Comparison of ENCODE assay signal across 8 cellular contexts in the genomic region with DNA sequence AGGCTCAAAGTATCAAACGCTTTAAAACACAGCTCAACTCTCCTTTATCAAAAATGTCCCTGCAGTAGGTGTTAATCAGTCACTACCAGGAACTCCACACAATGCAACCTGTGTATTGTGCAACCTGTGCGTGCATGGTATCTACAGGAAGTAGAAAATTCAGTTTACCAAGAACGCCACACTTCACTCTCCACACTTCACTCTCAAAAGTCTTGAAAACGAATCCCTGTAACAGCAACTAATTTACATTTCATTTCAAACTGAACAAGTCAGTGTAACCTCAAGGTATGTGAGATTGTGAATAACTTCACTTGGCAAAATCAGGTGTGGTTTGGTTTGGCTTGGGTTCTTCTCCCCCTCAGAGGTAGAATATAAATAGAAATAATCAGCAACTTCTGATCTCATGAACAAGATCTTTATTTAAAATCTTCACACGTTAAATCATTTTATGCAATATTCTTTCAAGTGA. TPM values are rescaled to one million over a fixed set of nuclear protein-coding genes. Genes with fewer than 3 reads are reported as not detected.
DNase-seq lines count a peak whose midpoint lies in the region; ATAC-seq, FAIRE-seq and TF ChIP-seq lines count a peak whose summit lies in the region.

No MANE protein-coding gene starts in this region.

- H3K27ac Mint-ChIP-seq in IgD-negative memory B cell: peak overlapping the region in 2 of 3 donors; percentile 54 to 88
- peak overlapping the region; percentile 93 for H3K27ac Mint-ChIP-seq in activated naive CD4-positive, alpha-beta T cell treated with anti-CD3 and anti-CD28 coated beads, Interleukin-2, amount 10 ng/mL, durations not matched to agents 7 days and 5 days

- H3K9me3 Mint-ChIP-seq in IgD-negative memory B cell: no peaks in the 10 kb centered on the region
- H3K9me3 Mint-ChIP-seq in activated naive CD4-positive, alpha-beta T cell treated with anti-CD3 and anti-CD28 coated beads, Interleukin-2, amount 10 ng/mL, durations not matched to agents 7 days and 5 days: no peaks in the 10 kb centered on the region

- peaks cover 15 to 34% (median 21%) of the 10 kb centered on the region in 3 donors for H3K4me1 Mint-ChIP-seq in IgD-negative memory B cell
- H3K4me1 Mint-ChIP-seq in activated naive CD4-positive, alpha-beta T cell treated with anti-CD3 and anti-CD28 coated beads, Interleukin-2, amount 10 ng/mL, durations not matched to agents 7 days and 5 days: peaks cover 36% of the 10 kb centered on the region

- no peaks in the 10 kb centered on the region for H3K9me3 ChIP-seq in lower lobe of right lung

- FAIRE-seq in RCC 7860 (lab: Jason Lieb, UNC) (no peak), HTR-8/SVneo (lab: Jason Lieb, UNC) (no peak)

- peaks cover 9% of the 10 kb centered on the region for H3K36me3 Mint-ChIP-seq in IgD-negative memory B cell
- H3K36me3 Mint-ChIP-seq in activated naive CD4-positive, alpha-beta T cell treated with anti-CD3 and anti-CD28 coated beads, Interleukin-2, amount 10 ng/mL, durations not matched to agents 7 days and 5 days: peaks cover 28% of the 10 kb centered on the region

- peak overlapping the region; percentile 95 for H3K27ac ChIP-seq in lower lobe of right lung

- peaks cover 2% of the 10 kb centered on the region for H3K27me3 Mint-ChIP-seq in IgD-negative memory B cell
- H3K27me3 Mint-ChIP-seq in activated naive CD4-positive, alpha-beta T cell treated with anti-CD3 and anti-CD28 coated beads, Interleukin-2, amount 10 ng/mL, durations not matched to agents 7 days and 5 days: no peaks in the 10 kb centered on the region

- ATAC-seq in lower lobe of right lung: peak; percentile 60 to 67

- H3K4me3 Mint-ChIP-seq in IgD-negative memory B cell: peak overlapping the region; percentile 89 to 99 (median 94)
- H3K4me3 Mint-ChIP-seq in activated naive CD4-positive, alpha-beta T cell treated with anti-CD3 and anti-CD28 coated beads, Interleukin-2, amount 10 ng/mL, durations not matched to agents 7 days and 5 days: peak overlapping the region; percentile 93

- TF ChIP-seq CTCF in lower lobe of right lung (IDR thresholded peaks at IDR 0.05): no peak

- H3K4me3 ChIP-seq in lower lobe of right lung: peak overlapping the region; percentile 89

- no peaks in the 10 kb centered on the region for H3K27me3 ChIP-seq in lower lobe of right lung (ENCODE audit: low read depth)

- intact Hi-C loops in lower lobe of right lung (cut with DNase I): no loop called here

- peak; percentile 43 for DNase-seq in activated CD4-positive, alpha-beta T cell treated with anti-CD3 and anti-CD28 coated beads for 48 hours
- DNase-seq in activated CD4-positive, alpha-beta T cell treated with anti-CD3 and anti-CD28 coated beads, Interleukin-2, amount 50 U/mL, for 4 hours: no peak
- DNase-seq in activated naive CD4-positive, alpha-beta T cell treated with anti-CD3 and anti-CD28 coated beads, Interleukin-2, amount 10 ng/mL, durations not matched to agents 7 days and 5 days: peak; percentile 60
- DNase-seq in lower lobe of right lung (peak; percentile 61), RCC 7860 (ENCODE audit: low spot score) (no peak), HTR-8/SVneo (ENCODE audit: insufficient read length, low spot score) (no peak), NCI-H1436 treated with DMSO at 0.1 percent for 48 hours (lab: John Stamatoyannopoulos, UW) (no peak)

- CTCF ChIA-PET in activated naive CD4-positive, alpha-beta T cell treated with anti-CD3 and anti-CD28 coated beads, Interleukin-2, amount 10 ng/mL, durations not matched to agents 7 days and 5 days (lab: Charles Lee): interaction anchor here (0.7 kb wide), 1 partner anchor 10 kb away, joined by 3 read pairs; no protein-coding TSS in a partner anchor

- H3K4me1 ChIP-seq in lower lobe of right lung: peaks cover 43% of the 10 kb centered on the region

- no peaks in the 10 kb centered on the region for H3K36me3 ChIP-seq in lower lobe of right lung

RNA-seq across cellular contexts. Expression of a gene that starts 1.6 kb away (rescaled TPM):
- polyA plus RNA-seq in IgD-negative memory B cell: 5.4 TPM
- 73.8 TPM for total RNA-seq in lower lobe of right lung

Comparison
In these comparisons a context has a peak if more than half of its experiments do, and no peak if none do; other contexts are left out.
1. DNase-seq: peak in activated CD4-positive, alpha-beta T cell treated with anti-CD3 and anti-CD28 coated beads for 48 hours (single experiment), activated naive CD4-positive, alpha-beta T cell treated with anti-CD3 and anti-CD28 coated beads, Interleukin-2, amount 10 ng/mL, durations not matched to agents 7 days and 5 days (single experiment) and lower lobe of right lung (single experiment); none in activated CD4-positive, alpha-beta T cell treated with anti-CD3 and anti-CD28 coated beads, Interleukin-2, amount 50 U/mL, for 4 hours (0 of 2), RCC 7860 (single experiment), HTR-8/SVneo (single experiment) and NCI-H1436 treated with DMSO at 0.1 percent for 48 hours (single experiment).